19 cellular contexts compared by ENCODE assay signal in genomic region chr1:34019741-34020552, GRCh38.
"Had no signal": no experiment of that assay in that cellular context is flagged by ENCODE, and none has a peak within 500 bp of the region (broad histone marks: within the 10 kb centered on the region; RNA-seq: fewer than 3 reads in every experiment).

No MANE protein-coding gene starts in this region.

- H3K4me1 ChIP-seq: heart left ventricle, tibial nerve, vagina had no signal

- H3K4me3 ChIP-seq: dorsolateral prefrontal cortex, heart left ventricle, tibial nerve, vagina had no signal

- H3K27ac ChIP-seq: brain microvascular endothelial cell, dorsolateral prefrontal cortex, heart left ventricle, neutrophil, tibial nerve, vagina had no signal

- H3K27me3 ChIP-seq: brain microvascular endothelial cell, dorsolateral prefrontal cortex, neutrophil, tibial nerve, vagina had no signal

- DNase-seq: activated CD4-positive, CD25-positive, alpha-beta regulatory T cell treated with anti-CD3 and anti-CD28 coated beads, Interleukin-2, amount 50 U/mL, for 72 hours; activated CD8-positive, alpha-beta memory T cell treated with anti-CD3 and anti-CD28 coated beads for 24 hours; activated CD8-positive, alpha-beta memory T cell treated with anti-CD3 and anti-CD28 coated beads, Interleukin-2, amount 50 U/mL, for 48 hours; activated effector memory CD4-positive, alpha-beta T cell treated with Interleukin-2 at 50 U/mL for 16 hours; activated naive CD4-positive, alpha-beta T cell treated with anti-CD3 and anti-CD28 coated beads, Interleukin-2, amount 10 ng/mL, durations not matched to agents 7 days and 5 days; activated naive CD8-positive, alpha-beta T cell treated with anti-CD3 and anti-CD28 coated beads, Interleukin-2, amount 50 U/mL, for 24 hours; activated T-cell treated with anti-CD3 and anti-CD28 coated beads, Interleukin-2, amount 50 U/mL, for 48 hours; aorta; brain microvascular endothelial cell; central memory CD4-positive, alpha-beta T cell; dorsolateral prefrontal cortex; heart left ventricle; natural killer cell; stimulated activated CD4-positive, alpha-beta T cell treated with anti-CD3 and anti-CD28 coated beads, Interleukin-12 subunit alpha, Interleukin-12 subunit beta, amount 100 ng/mL, for 4 hours; stimulated activated CD4-positive, alpha-beta T cell treated with anti-CD3 and anti-CD28 coated beads, Interleukin-2, amount 100 ng/mL, for 24 hours; stimulated activated naive CD8-positive, alpha-beta T cell treated with anti-CD3 and anti-CD28 coated beads, Interleukin-15, Interleukin-2, amounts not matched to agents 100 U/mL and 50 U/mL, for 24 hours had no signal

- H3K36me3 ChIP-seq: brain microvascular endothelial cell, heart left ventricle, neutrophil, tibial nerve, vagina had no signal

- H3K9me3 ChIP-seq: heart left ventricle, neutrophil, tibial nerve, vagina had no signal

- ATAC-seq: activated naive CD8-positive, alpha-beta T cell treated with anti-CD3 and anti-CD28 coated beads, Interleukin-2, amount 50 U/mL, for 24 hours; heart left ventricle; natural killer cell; stimulated activated naive CD8-positive, alpha-beta T cell treated with anti-CD3 and anti-CD28 coated beads, Interleukin-15, Interleukin-2, amounts not matched to agents 100 U/mL and 50 U/mL, for 24 hours had no signal
